1 cellular context compared by ENCODE assay signal in genomic region chr12:26156996-26157395, GRCh38.
TF ChIP-seq lines count a peak whose summit lies in the region.

No MANE protein-coding gene starts in this region.

TF ChIP-seq in GM12878, 131 proteins besides CTCF, POLR2A, EP300 and RAD21 (continued from another document):
- TF ChIP-seq, protein P1, sequence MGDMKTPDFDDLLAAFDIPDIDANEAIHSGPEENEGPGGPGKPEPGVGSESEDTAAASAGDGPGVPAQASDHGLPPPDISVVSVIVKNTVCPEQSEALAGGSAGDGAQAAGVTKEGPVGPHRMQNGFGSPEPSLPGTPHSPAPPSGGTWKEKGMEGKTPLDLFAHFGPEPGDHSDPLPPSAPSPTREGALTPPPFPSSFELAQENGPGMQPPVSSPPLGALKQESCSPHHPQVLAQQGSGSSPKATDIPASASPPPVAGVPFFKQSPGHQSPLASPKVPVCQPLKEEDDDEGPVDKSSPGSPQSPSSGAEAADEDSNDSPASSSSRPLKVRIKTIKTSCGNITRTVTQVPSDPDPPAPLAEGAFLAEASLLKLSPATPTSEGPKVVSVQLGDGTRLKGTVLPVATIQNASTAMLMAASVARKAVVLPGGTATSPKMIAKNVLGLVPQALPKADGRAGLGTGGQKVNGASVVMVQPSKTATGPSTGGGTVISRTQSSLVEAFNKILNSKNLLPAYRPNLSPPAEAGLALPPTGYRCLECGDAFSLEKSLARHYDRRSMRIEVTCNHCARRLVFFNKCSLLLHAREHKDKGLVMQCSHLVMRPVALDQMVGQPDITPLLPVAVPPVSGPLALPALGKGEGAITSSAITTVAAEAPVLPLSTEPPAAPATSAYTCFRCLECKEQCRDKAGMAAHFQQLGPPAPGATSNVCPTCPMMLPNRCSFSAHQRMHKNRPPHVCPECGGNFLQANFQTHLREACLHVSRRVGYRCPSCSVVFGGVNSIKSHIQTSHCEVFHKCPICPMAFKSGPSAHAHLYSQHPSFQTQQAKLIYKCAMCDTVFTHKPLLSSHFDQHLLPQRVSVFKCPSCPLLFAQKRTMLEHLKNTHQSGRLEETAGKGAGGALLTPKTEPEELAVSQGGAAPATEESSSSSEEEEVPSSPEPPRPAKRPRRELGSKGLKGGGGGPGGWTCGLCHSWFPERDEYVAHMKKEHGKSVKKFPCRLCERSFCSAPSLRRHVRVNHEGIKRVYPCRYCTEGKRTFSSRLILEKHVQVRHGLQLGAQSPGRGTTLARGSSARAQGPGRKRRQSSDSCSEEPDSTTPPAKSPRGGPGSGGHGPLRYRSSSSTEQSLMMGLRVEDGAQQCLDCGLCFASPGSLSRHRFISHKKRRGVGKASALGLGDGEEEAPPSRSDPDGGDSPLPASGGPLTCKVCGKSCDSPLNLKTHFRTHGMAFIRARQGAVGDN (IDR thresholded peaks at IDR 0.05) = peak; percentile 65; the same call in 1 of the 2 replicates
TF ChIP-seq in GM12878: peak in this region for 1.
